Comparison of ENCODE assay signal across 8 cellular contexts in genomic region chr16:9008335-9009260, GRCh38. TPM values are rescaled to one million over a fixed set of nuclear protein-coding genes. Genes with fewer than 3 reads are reported as not detected.
DNase-seq lines count a peak whose midpoint lies in the region; ATAC-seq, FAIRE-seq and TF ChIP-seq lines count a peak whose summit lies in the region.

No MANE protein-coding gene starts in this region.

- H3K27me3 Mint-ChIP-seq in CD14-positive monocyte (ENCODE audit: low read depth in 3 of 3) (peaks cover 15 to 30% (median 23%) of the 10 kb centered on the region in 3 donors), osteocyte (ENCODE audit: unreplicated experiment) (no peaks in the 10 kb centered on the region)

- H3K4me1 Mint-ChIP-seq in CD14-positive monocyte (peaks cover 8% of the 10 kb centered on the region), osteocyte (ENCODE audit: unreplicated experiment) (peaks cover 6% of the 10 kb centered on the region)

- peak overlapping the region; percentile 20 to 21 for H3K4me3 ChIP-seq in testis

- no peaks in the 10 kb centered on the region for H3K36me3 ChIP-seq in testis (ENCODE audit: low read depth, missing control alignments)

- no peak for TF ChIP-seq POLR2A in testis (IDR thresholded peaks at IDR 0.05)

- H3K36me3 Mint-ChIP-seq in CD14-positive monocyte (no peaks in the 10 kb centered on the region), osteocyte (ENCODE audit: unreplicated experiment) (no peaks in the 10 kb centered on the region)

- intact Hi-C loops in CD14-positive monocyte (cut with micrococcal nuclease) (loop anchor here (5.0 to 10.0 kb wide), 3 partner anchors 46 to 94 kb away; partner anchors contain the start of gene USP7 (in 1 of the 2)), testis (cut with DNase I; ENCODE audit: low total_unique reads) (no loop called here)

- peak overlapping the region in 1 of 7 donors; percentile 36 for H3K27ac Mint-ChIP-seq in CD14-positive monocyte
- H3K27ac Mint-ChIP-seq in osteocyte (ENCODE audit: unreplicated experiment): no peak overlapping the region

- DNase-seq in CD14-positive monocyte (ENCODE audit: low spot score) (peak; percentile 68), HS-27A (ENCODE audit: low read depth) (peak; percentile 17), RWPE1 (ENCODE audit: low spot score) (peak; percentile 77), frontal cortex (ENCODE audit: low spot score in 2 of 2) (peak; percentile 51 to 80), osteocyte (ENCODE audit: extremely low spot score, unreplicated experiment) (peak; percentile 89), testis (peak; percentile 81)
- peak; percentile 46 for DNase-seq in activated effector memory CD4-positive, alpha-beta T cell treated with Interleukin-2 at 50 U/mL for 16 hours

- H3K9me3 ChIP-seq in testis: no peaks in the 10 kb centered on the region

- no peaks in the 10 kb centered on the region for H3K27me3 ChIP-seq in testis

- H3K4me3 Mint-ChIP-seq in CD14-positive monocyte (peak overlapping the region; percentile 54 to 80), osteocyte (ENCODE audit: unreplicated experiment) (peak overlapping the region; percentile 38)

- H3K4me1 ChIP-seq in testis: peaks cover 10% of the 10 kb centered on the region

- H3K9me3 Mint-ChIP-seq in CD14-positive monocyte (peaks cover 0 to 6% (median 1%) of the 10 kb centered on the region in 7 donors), osteocyte (ENCODE audit: unreplicated experiment) (no peaks in the 10 kb centered on the region)

- TF ChIP-seq CTCF in CD14-positive monocyte (IDR thresholded peaks at IDR 0.05): peak; percentile 83
- peak; percentile 83 for TF ChIP-seq CTCF in RWPE1 (conservative IDR thresholded peaks at IDR 0.05; ENCODE audit: low read depth)
- peak; percentile 93 for TF ChIP-seq CTCF in osteocyte (IDR thresholded peaks at IDR 0.05)
- peak; percentile 50 to 79 (median 67) for TF ChIP-seq CTCF in testis (IDR thresholded peaks at IDR 0.05)

- peak; percentile 76 for ATAC-seq in GM19328 (IDR thresholded peaks at IDR 0.05; ENCODE audit: unreplicated experiment)

- no peak for FAIRE-seq in frontal cortex (lab: Jason Lieb, UNC)

- H3K27ac ChIP-seq in RWPE1 (no peak overlapping the region), testis (no peak overlapping the region)

- POLR2A ChIA-PET in RWPE1 (lab: Yijun Ruan, JAX; ENCODE audit: low non-redundant PET): interaction anchor here (0.6 kb wide), 1 partner anchor 82 kb away, joined by 4 read pairs; no protein-coding TSS in a partner anchor

- CTCF ChIA-PET in RWPE1 (lab: Yijun Ruan, JAX): interaction anchor here (0.6 to 2.1 kb wide), 13 partner anchors 9 to 227 kb away, joined by 3 to 10 read pairs (median 4); no protein-coding TSS in a partner anchor

- WGBS in testis, 2 donors: 20 to 24% methylated on average over 31 to 34 of the region's 34 CpGs

RNA-seq across cellular contexts. Expression of gene USP7, which starts 44.9 kb away (rescaled TPM):
- polyA plus RNA-seq in CD14-positive monocyte (1 to 10 TPM; 2.4 to 4.1 TPM), testis (ENCODE audit: insufficient read depth, low read depth, low replicate concordance) (172 TPM)
- total RNA-seq in frontal cortex (79.5 TPM), osteocyte (81.6 and 88.2 TPM in 2 replicates), testis (100 to 1,000 TPM; 159 to 173 TPM)

Comparison
In these comparisons a context has a peak if more than half of its experiments do, and no peak if none do; other contexts are left out.
1. DNase-seq: peak in every context shown above with its lines; median percentile 89 in osteocyte; 81 in testis; 77 in RWPE1; 68 in CD14-positive monocyte; 66 in frontal cortex; 46 in activated effector memory CD4-positive, alpha-beta T cell treated with Interleukin-2 at 50 U/mL for 16 hours; 17 in HS-27A.